In the genomic region with DNA sequence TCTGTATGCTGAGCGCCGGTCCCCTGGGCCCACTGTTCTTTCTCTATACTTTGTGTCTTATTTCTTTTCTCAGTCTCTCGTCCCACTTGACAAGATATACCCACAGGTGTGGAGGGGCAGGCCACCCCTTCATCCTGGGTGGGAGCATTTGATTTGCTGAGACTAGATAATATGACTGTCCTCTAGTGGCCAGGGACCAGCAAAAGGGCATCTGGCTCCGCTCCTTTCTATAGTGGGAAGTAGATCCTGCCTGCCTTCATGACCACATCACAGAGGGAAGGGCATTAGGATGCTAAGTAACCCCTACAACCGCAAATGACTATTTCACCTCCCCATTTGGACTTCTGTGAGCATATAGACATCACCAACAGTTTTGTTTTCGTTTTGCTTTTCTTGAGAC, we compare ENCODE assay signal across 22 cellular contexts. TPM values are rescaled to one million over a fixed set of nuclear protein-coding genes. Genes with fewer than 3 reads are reported as not detected.
DNase-seq lines count a peak whose midpoint lies in the region; ATAC-seq and TF ChIP-seq lines count a peak whose summit lies in the region.
"Had no signal": no experiment of that assay in that cellular context is flagged by ENCODE, and none has a peak within 500 bp of the region (broad histone marks: within the 10 kb centered on the region; RNA-seq: fewer than 3 reads in every experiment).

No MANE protein-coding gene starts in this region.

- WGBS in psoas muscle, 3 donors, result 81 to 85% (median 83%) methylated on average over 6 of the region's 6 CpGs

- H3K79me2 ChIP-seq in GM23338 (replicated peaks; ENCODE audit: insufficient read depth), result no peaks in the 10 kb centered on the region

- H3K9me3 Mint-ChIP-seq in GM23338, result no peaks in the 10 kb centered on the region

- no peak overlapping the region for H2AFZ ChIP-seq in GM23338

- H3K4me3 Mint-ChIP-seq in GM23338, result no peak overlapping the region

- no peaks in the 10 kb centered on the region for H4K20me1 ChIP-seq in GM23338 (replicated peaks; ENCODE audit: insufficient read depth)

- no peak overlapping the region for H3K4me2 ChIP-seq in GM23338

- H3F3A ChIP-seq in GM23338 (replicated peaks; ENCODE audit: low read depth), result no peaks in the 10 kb centered on the region

- intact Hi-C loops in left ventricle myocardium inferior (cut with micrococcal nuclease) (no loop called here), left ventricle myocardium superior (cut with micrococcal nuclease) (no loop called here), psoas muscle (cut with DNase I) (no loop called here)

- H3K36me3 Mint-ChIP-seq in GM23338 (ENCODE audit: low read depth), result no peaks in the 10 kb centered on the region

- H3K9me3 ChIP-seq in left ventricle myocardium inferior (replicated peaks) (no peaks in the 10 kb centered on the region), psoas muscle (no peaks in the 10 kb centered on the region)
- H3K9me3 ChIP-seq in effector memory CD4-positive, alpha-beta T cell (ENCODE audit: control insufficient read depth, low read length), result no peaks in the 10 kb centered on the region

- ATAC-seq in left ventricle myocardium superior, result no peak
- ATAC-seq in GM23338, result peak; percentile 37; the same call in 2 of the 3 replicates
- ATAC-seq in psoas muscle, result no peak
- no peak for ATAC-seq in HG03095 (IDR thresholded peaks at IDR 0.05; ENCODE audit: unreplicated experiment)
- ATAC-seq in HG03045 (IDR thresholded peaks at IDR 0.05; ENCODE audit: unreplicated experiment), result no peak

- no peaks in the 10 kb centered on the region for H3K36me3 ChIP-seq in left ventricle myocardium inferior
- no peaks in the 10 kb centered on the region for H3K36me3 ChIP-seq in GM23338 (ENCODE audit: insufficient read depth)
- no peaks in the 10 kb centered on the region for H3K36me3 ChIP-seq in psoas muscle (ENCODE audit: insufficient read depth in 1 of 2, low read depth in 1 of 2)
- H3K36me3 ChIP-seq in effector memory CD4-positive, alpha-beta T cell (ENCODE audit: control insufficient read depth, insufficient read depth, low read length), result no peaks in the 10 kb centered on the region

- DNase-seq in left ventricle myocardium inferior (no peak), left ventricle myocardium superior (no peak), GM23338 (ENCODE audit: low spot score) (no peak), psoas muscle (no peak)
- DNase-seq in effector memory CD4-positive, alpha-beta T cell, result no peak
- DNase-seq: 8988T, ACHN, Calu3, H7, IMR-90, KG1, MM.1S, NCI-H1417, NCI-H1694, NCI-H2029 treated with DMSO at 0.1 percent for 48 hours, NCI-H510A, NCI-H69, SHP77 treated with DMSO at 0.1 percent for 48 hours had no signal

- H3K27me3 Mint-ChIP-seq in GM23338 (ENCODE audit: insufficient read depth, low read depth, poor library complexity), result peaks cover 2% of the 10 kb centered on the region

- H3K4me1 ChIP-seq in left ventricle myocardium inferior (peaks cover 22% of the 10 kb centered on the region), GM23338 (ENCODE audit: insufficient read depth) (no peaks in the 10 kb centered on the region), psoas muscle (peaks cover 21% of the 10 kb centered on the region)
- no peaks in the 10 kb centered on the region for H3K4me1 ChIP-seq in effector memory CD4-positive, alpha-beta T cell (ENCODE audit: control insufficient read depth, insufficient read depth, low read length, poor library complexity, severe bottlenecking)

- peaks cover 12% of the 10 kb centered on the region for H3K4me1 Mint-ChIP-seq in GM23338

- H3K27ac ChIP-seq in left ventricle myocardium inferior (replicated peaks) (peak overlapping the region; percentile 92), GM23338 (ENCODE audit: low read depth) (no peak overlapping the region), VCaP (no peak overlapping the region), psoas muscle (peak overlapping the region; percentile 92)
- no peak overlapping the region for H3K27ac ChIP-seq in effector memory CD4-positive, alpha-beta T cell (ENCODE audit: insufficient read depth, low read length, poor library complexity, severe bottlenecking)
- H3K27ac ChIP-seq: RWPE1 had no signal

- TF ChIP-seq CTCF in left ventricle myocardium inferior (IDR thresholded peaks at IDR 0.05; ENCODE audit: borderline replicate concordance) (no peak), GM23338 (conservative IDR thresholded peaks at IDR 0.05; ENCODE audit: low read depth in 2 of 2) (peak in 1 of 2 experiments; percentile 43; a peak in 3 of 4 replicates), VCaP (conservative IDR thresholded peaks at IDR 0.05) (peak; percentile 9; the same call in 1 of the 2 replicates), psoas muscle (IDR thresholded peaks at IDR 0.05) (no peak)

- no peak overlapping the region for H3K4me3 ChIP-seq in left ventricle myocardium inferior
- H3K4me3 ChIP-seq in GM23338, result no peak overlapping the region
- H3K4me3 ChIP-seq in psoas muscle, result no peak overlapping the region
- H3K4me3 ChIP-seq in effector memory CD4-positive, alpha-beta T cell (ENCODE audit: insufficient read depth, low read depth, low read length, poor library complexity, severe bottlenecking), result no peak overlapping the region

- no peaks in the 10 kb centered on the region for H3K27me3 ChIP-seq in left ventricle myocardium inferior (ENCODE audit: low read depth)
- no peaks in the 10 kb centered on the region for H3K27me3 ChIP-seq in GM23338 (ENCODE audit: insufficient read depth)
- H3K27me3 ChIP-seq in psoas muscle (ENCODE audit: insufficient read depth in 3 of 3, low read length in 2 of 3), result no peaks in the 10 kb centered on the region
- H3K27me3 ChIP-seq in effector memory CD4-positive, alpha-beta T cell (replicated peaks; ENCODE audit: control insufficient read depth, insufficient read depth, low read length, poor library complexity, severe bottlenecking), result no peaks in the 10 kb centered on the region

- no peak overlapping the region for H3K27ac Mint-ChIP-seq in GM23338

- no peaks in the 10 kb centered on the region for H3K9me2 ChIP-seq in GM23338 (ENCODE audit: insufficient read depth)

TF ChIP-seq in GM23338, 12 proteins besides CTCF, POLR2A, EP300 and RAD21:
- no peak for TF ChIP-seq JUNB (IDR thresholded peaks at IDR 0.05; ENCODE audit: unreplicated experiment)

RNA-seq across cellular contexts. Expression of a gene that starts 25.4 kb away (rescaled TPM):
- 10.6 TPM for total RNA-seq in left ventricle myocardium inferior
- total RNA-seq in left ventricle myocardium superior, result 11.5 TPM
- total RNA-seq in GM23338 (2014; rRNA removed; shearing (Covaris generic)), result 1.2 and 2.6 TPM in 2 replicates
- 2.0 and 3.6 TPM in 2 replicates for polyA plus RNA-seq in GM23338 (2016; fragmentation: Nextera tagmentation; extraction: Ambion mirVana)
- 1 to 10 TPM in 1 of 4 donors, under 1 TPM in 3; 0.30 to 3.4 (median 0.64) TPM for total RNA-seq in psoas muscle
- polyA plus RNA-seq in psoas muscle, result 10 to 100 TPM in 1 of 3 donors, under 1 TPM in 2; 0.08 to 91.8 (median 0.11) TPM
- total RNA-seq: Calu3 had no signal

Comparison
In these comparisons a context has a peak if more than half of its experiments do, and no peak if none do; other contexts are left out.
1. H3K27ac ChIP-seq: peak in left ventricle myocardium inferior (single experiment) and psoas muscle (single experiment); none in GM23338 (single experiment), VCaP (single experiment) and effector memory CD4-positive, alpha-beta T cell (single experiment).